Comparison of ENCODE assay signal across 13 cellular contexts in genomic region chr1:1426496-1426960, GRCh38. TPM values are rescaled to one million over a fixed set of nuclear protein-coding genes. Genes with fewer than 3 reads are reported as not detected.
DNase-seq lines count a peak whose midpoint lies in the region; FAIRE-seq and TF ChIP-seq lines count a peak whose summit lies in the region.
"Had no signal": no experiment of that assay in that cellular context is flagged by ENCODE, and none has a peak within 500 bp of the region (broad histone marks: within the 10 kb centered on the region; RNA-seq: fewer than 3 reads in every experiment).

No MANE protein-coding gene starts in this region.

- intact Hi-C loops in adrenal gland (cut with DNase I), result no loop called here

- H3K27me3 ChIP-seq in layer of hippocampus (ENCODE audit: control insufficient read depth, insufficient read depth, low read length) (no peaks in the 10 kb centered on the region), adrenal gland (no peaks in the 10 kb centered on the region)

- FAIRE-seq in H54 (lab: Jason Lieb, UNC), result no peak
- FAIRE-seq: bronchial epithelial cell had no signal

- H3K4me3 ChIP-seq in adrenal gland, result no peak overlapping the region

- H3K4me1 ChIP-seq in adrenal gland (replicated peaks in 1 of 2), result peaks cover 20 to 22% of the 10 kb centered on the region in 2 donors

- TF ChIP-seq CTCF in adrenal gland (IDR thresholded peaks at IDR 0.05), result no peak

- DNase-seq in activated CD8-positive, alpha-beta memory T cell treated with anti-CD3 and anti-CD28 coated beads, Interleukin-2, amount 50 U/mL, for 48 hours, result peak; percentile 55
- DNase-seq in activated CD8-positive, alpha-beta memory T cell treated with anti-CD3 and anti-CD28 coated beads, Interleukin-2, amount 50 U/mL, for 4 hours, result no peak
- DNase-seq in amygdala (lab: John Stamatoyannopoulos, UW) (peak in 44 of 56 donors; percentile 42 to 85 (median 67)), substantia nigra (lab: John Stamatoyannopoulos, UW) (peak in 46 of 49 donors; percentile 30 to 87 (median 68)), adrenal gland (no peak), NK-92 (lab: John Stamatoyannopoulos, UW; ENCODE audit: unreplicated experiment) (no peak), H54 (ENCODE audit: insufficient read length, low spot score) (no peak)
- DNase-seq: EL, MV-4-11, NCI-H446 had no signal

- H3K27ac ChIP-seq in layer of hippocampus (ENCODE audit: low read depth, low read length) (peak overlapping the region; percentile 95), substantia nigra (ENCODE audit: low read depth, low read length, poor library complexity, severe bottlenecking) (peak overlapping the region; percentile 99), adrenal gland (no peak overlapping the region)
- H3K27ac ChIP-seq: epithelial cell of prostate had no signal

- H3K9me3 ChIP-seq in adrenal gland (replicated peaks in 1 of 3), result no peaks in the 10 kb centered on the region

- 40 to 69% (median 52%) methylated on average over 7 to 12 of the region's 12 CpGs for WGBS in adrenal gland, 4 donors

- H3K36me3 ChIP-seq in adrenal gland (replicated peaks in 1 of 2), result no peaks in the 10 kb centered on the region

- no peak for TF ChIP-seq POLR2A in adrenal gland (IDR thresholded peaks at IDR 0.05)
- no peak for TF ChIP-seq POLR2A in H54 (IDR thresholded peaks at IDR 0.05; ENCODE audit: low read depth, low read length)

RNA-seq across cellular contexts. Expression of gene ANKRD65, which starts 5.5 kb away (rescaled TPM):
- total RNA-seq in adrenal gland, result 1 to 10 TPM in 5 of 8 donors, under 1 TPM in 3; 0.39 to 2.6 (median 1.6) TPM
- 1 to 10 TPM in 2 of 3 donors, under 1 TPM in 1; 0.53 to 3.4 (median 2.2) TPM for polyA plus RNA-seq in adrenal gland

RNA-seq across cellular contexts. Expression of gene VWA1, which starts 9.0 kb away (rescaled TPM):
- total RNA-seq in adrenal gland, result 10 to 100 TPM; 14.8 to 49.0 (median 30.6) TPM
- polyA plus RNA-seq in adrenal gland, result 10 to 100 TPM in 2 of 3 donors, under 1 TPM in 1; 0.99 to 39.3 (median 25.9) TPM

RNA-seq across cellular contexts. Expression of gene MRPL20, which starts 19.4 kb away (rescaled TPM):
- total RNA-seq in adrenal gland, result 100 to 1,000 TPM in 7 of 8 donors, 10 to 100 TPM in 1; 98.9 to 276 (median 158) TPM
- polyA plus RNA-seq in adrenal gland, result 100 to 1,000 TPM; 116 to 175 (median 134) TPM

RNA-seq across cellular contexts. Expression of gene ATAD3C, which starts 23.0 kb away (rescaled TPM):
- 1 to 10 TPM in 2 of 8 donors, under 1 TPM in 3, not detected in 3; under 0.01 to 1.4 (median 0.69) TPM for total RNA-seq in adrenal gland
- 1 to 10 TPM in 1 of 3 donors, under 1 TPM in 2; 0.09 to 1.2 (median 0.72) TPM for polyA plus RNA-seq in adrenal gland

RNA-seq across cellular contexts. Expression of gene CCNL2, which starts 27.4 kb away (rescaled TPM):
- 100 to 1,000 TPM in 6 of 8 donors, 10 to 100 TPM in 2; 53.4 to 264 (median 148) TPM for total RNA-seq in adrenal gland
- polyA plus RNA-seq in adrenal gland, result 100 to 1,000 TPM in 2 of 3 donors, 10 to 100 TPM in 1; 65.2 to 893 (median 593) TPM

Comparison
In these comparisons a context has a peak if more than half of its experiments do, and no peak if none do; other contexts are left out.
1. DNase-seq: peak in activated CD8-positive, alpha-beta memory T cell treated with anti-CD3 and anti-CD28 coated beads, Interleukin-2, amount 50 U/mL, for 48 hours (single experiment), amygdala (44 of 56) and substantia nigra (46 of 49); none in activated CD8-positive, alpha-beta memory T cell treated with anti-CD3 and anti-CD28 coated beads, Interleukin-2, amount 50 U/mL, for 4 hours (single experiment), adrenal gland (0 of 7), NK-92 (single experiment) and H54 (single experiment).
2. H3K27ac ChIP-seq: peak in layer of hippocampus (single experiment) and substantia nigra (single experiment); none in adrenal gland (0 of 5).